Comparison of ENCODE assay signal across 2 cellular contexts in the genomic region with DNA sequence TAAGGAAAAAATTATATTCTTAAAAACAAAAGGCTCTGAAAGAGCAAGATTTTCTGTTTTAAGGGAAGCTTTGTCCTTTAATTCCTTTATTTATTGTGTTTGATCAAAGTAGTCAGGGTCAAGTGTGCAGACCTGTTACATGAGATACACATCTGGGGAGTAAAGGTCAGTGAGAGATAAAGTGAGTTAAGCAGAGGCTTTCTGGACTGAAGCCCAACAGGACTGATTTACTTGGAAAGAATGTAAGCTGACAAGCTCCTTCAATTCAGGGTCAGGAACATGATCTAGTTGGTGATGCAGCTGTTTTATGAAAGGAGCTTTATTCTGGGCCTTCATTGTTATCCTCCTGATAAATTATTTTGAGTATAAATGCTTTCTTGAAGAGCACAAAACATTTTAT.
A peak's percentile ranks its signal among the peaks of the same experiment; 100 is the strongest.
TF ChIP-seq lines count a peak whose summit lies in the region.

No MANE protein-coding gene starts in this region.

TF ChIP-seq in IMR-90, 13 proteins besides CTCF, POLR2A, EP300 and RAD21:
- no peak for TF ChIP-seq MXI1 (IDR thresholded peaks at IDR 0.05; ENCODE audit: borderline replicate concordance, low read depth, low read length)
- no peak for TF ChIP-seq MAZ (IDR thresholded peaks at IDR 0.05; ENCODE audit: borderline replicate concordance, low read depth, low read length)
- no peak for TF ChIP-seq RFX5 (IDR thresholded peaks at IDR 0.05; ENCODE audit: low read depth, low read length)
- TF ChIP-seq RCOR1 (IDR thresholded peaks at IDR 0.05; ENCODE audit: insufficient replicate concordance, low read length) = no peak
- no peak for TF ChIP-seq NFE2L2 (IDR thresholded peaks at IDR 0.05; ENCODE audit: low read depth, low read length)
TF ChIP-seq in IMR-90: peak in this region for 0.

TF ChIP-seq in HepG2, 621 proteins besides CTCF, POLR2A, EP300 and RAD21:
- TF ChIP-seq ZBTB7A (CRISPR knock-in tag; IDR thresholded peaks at IDR 0.05) (no peak), ZNF629 (CRISPR knock-in tag; conservative IDR thresholded peaks at IDR 0.05) (no peak), ZSCAN12 (CRISPR knock-in tag; IDR thresholded peaks at IDR 0.05) (no peak), EHMT2 (IDR thresholded peaks at IDR 0.05; ENCODE audit: borderline replicate concordance, low read depth, low read length) (no peak), HOMEZ (CRISPR knock-in tag; IDR thresholded peaks at IDR 0.05; ENCODE audit: low read depth) (no peak), ZNF7 (CRISPR knock-in tag; IDR thresholded peaks at IDR 0.05) (no peak), ZFP90 (CRISPR knock-in tag; IDR thresholded peaks at IDR 0.05; ENCODE audit: borderline replicate concordance) (no peak), POLR2G (IDR thresholded peaks at IDR 0.05; ENCODE audit: low read depth, low read length) (no peak), KLF12 (CRISPR knock-in tag; IDR thresholded peaks at IDR 0.05; ENCODE audit: borderline replicate concordance) (no peak), JUND (CRISPR knock-in tag; IDR thresholded peaks at IDR 0.05) (no peak), NCOA5 (CRISPR knock-in tag; IDR thresholded peaks at IDR 0.05) (no peak), DMAP1 (CRISPR knock-in tag; IDR thresholded peaks at IDR 0.05) (no peak), PHF5A (CRISPR knock-in tag; IDR thresholded peaks at IDR 0.05; ENCODE audit: low read depth, unreplicated experiment) (no peak), ZNF430 (CRISPR knock-in tag; IDR thresholded peaks at IDR 0.05) (no peak), HNF4A (CRISPR knock-in tag; IDR thresholded peaks at IDR 0.05) (peak; percentile 35; the same call in 1 of the 2 replicates), GABPB1 (CRISPR knock-in tag; IDR thresholded peaks at IDR 0.05) (no peak), HMG20A (CRISPR knock-in tag; IDR thresholded peaks at IDR 0.05; ENCODE audit: borderline replicate concordance) (peak; percentile 18; the same call in 1 of the 2 replicates), PAF1 (CRISPR knock-in tag; IDR thresholded peaks at IDR 0.05) (no peak), FOXP4 (CRISPR knock-in tag; IDR thresholded peaks at IDR 0.05) (no peak), BRCA1 (CRISPR knock-in tag; IDR thresholded peaks at IDR 0.05) (no peak), ZNF331 (CRISPR knock-in tag; IDR thresholded peaks at IDR 0.05) (no peak), DZIP1 (CRISPR knock-in tag; IDR thresholded peaks at IDR 0.05) (no peak), GATAD2A (CRISPR knock-in tag; IDR thresholded peaks at IDR 0.05) (no peak), NFE2L2 (IDR thresholded peaks at IDR 0.05; ENCODE audit: low read length) (no peak), ZSCAN29 (CRISPR knock-in tag; conservative IDR thresholded peaks at IDR 0.05) (no peak), NR2F6 (IDR thresholded peaks at IDR 0.05) (0 out of 2 replicates have a peak, but pooled peaks have one; percentile 20), NR2F6 (CRISPR knock-in tag; IDR thresholded peaks at IDR 0.05) (no peak), FUBP1 (CRISPR knock-in tag; IDR thresholded peaks at IDR 0.05; ENCODE audit: borderline replicate concordance) (no peak), KDM3A (CRISPR knock-in tag; IDR thresholded peaks at IDR 0.05; ENCODE audit: low read depth) (no peak), HDAC1 (CRISPR knock-in tag; IDR thresholded peaks at IDR 0.05) (no peak), SRSF4 (IDR thresholded peaks at IDR 0.05; ENCODE audit: low read depth, low read length, poor library complexity, severe bottlenecking) (no peak), BCL6 (CRISPR knock-in tag; IDR thresholded peaks at IDR 0.05) (peak; percentile 43; the same call in 1 of the 2 replicates), ZKSCAN8 (CRISPR knock-in tag; IDR thresholded peaks at IDR 0.05; ENCODE audit: borderline replicate concordance) (no peak), RARA (CRISPR knock-in tag; IDR thresholded peaks at IDR 0.05) (0 out of 2 replicates have a peak, but pooled peaks have one; percentile 16), ZNF792 (CRISPR knock-in tag; IDR thresholded peaks at IDR 0.05) (peak; percentile 95), JDP2 (CRISPR knock-in tag; IDR thresholded peaks at IDR 0.05; ENCODE audit: borderline replicate concordance) (no peak), ZNF703 (CRISPR knock-in tag; IDR thresholded peaks at IDR 0.05; ENCODE audit: borderline replicate concordance) (no peak)
- TF ChIP-seq, protein P1, sequence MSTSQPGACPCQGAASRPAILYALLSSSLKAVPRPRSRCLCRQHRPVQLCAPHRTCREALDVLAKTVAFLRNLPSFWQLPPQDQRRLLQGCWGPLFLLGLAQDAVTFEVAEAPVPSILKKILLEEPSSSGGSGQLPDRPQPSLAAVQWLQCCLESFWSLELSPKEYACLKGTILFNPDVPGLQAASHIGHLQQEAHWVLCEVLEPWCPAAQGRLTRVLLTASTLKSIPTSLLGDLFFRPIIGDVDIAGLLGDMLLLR (CRISPR knock-in tag; IDR thresholded peaks at IDR 0.05) = no peak
- TF ChIP-seq, protein P2, sequence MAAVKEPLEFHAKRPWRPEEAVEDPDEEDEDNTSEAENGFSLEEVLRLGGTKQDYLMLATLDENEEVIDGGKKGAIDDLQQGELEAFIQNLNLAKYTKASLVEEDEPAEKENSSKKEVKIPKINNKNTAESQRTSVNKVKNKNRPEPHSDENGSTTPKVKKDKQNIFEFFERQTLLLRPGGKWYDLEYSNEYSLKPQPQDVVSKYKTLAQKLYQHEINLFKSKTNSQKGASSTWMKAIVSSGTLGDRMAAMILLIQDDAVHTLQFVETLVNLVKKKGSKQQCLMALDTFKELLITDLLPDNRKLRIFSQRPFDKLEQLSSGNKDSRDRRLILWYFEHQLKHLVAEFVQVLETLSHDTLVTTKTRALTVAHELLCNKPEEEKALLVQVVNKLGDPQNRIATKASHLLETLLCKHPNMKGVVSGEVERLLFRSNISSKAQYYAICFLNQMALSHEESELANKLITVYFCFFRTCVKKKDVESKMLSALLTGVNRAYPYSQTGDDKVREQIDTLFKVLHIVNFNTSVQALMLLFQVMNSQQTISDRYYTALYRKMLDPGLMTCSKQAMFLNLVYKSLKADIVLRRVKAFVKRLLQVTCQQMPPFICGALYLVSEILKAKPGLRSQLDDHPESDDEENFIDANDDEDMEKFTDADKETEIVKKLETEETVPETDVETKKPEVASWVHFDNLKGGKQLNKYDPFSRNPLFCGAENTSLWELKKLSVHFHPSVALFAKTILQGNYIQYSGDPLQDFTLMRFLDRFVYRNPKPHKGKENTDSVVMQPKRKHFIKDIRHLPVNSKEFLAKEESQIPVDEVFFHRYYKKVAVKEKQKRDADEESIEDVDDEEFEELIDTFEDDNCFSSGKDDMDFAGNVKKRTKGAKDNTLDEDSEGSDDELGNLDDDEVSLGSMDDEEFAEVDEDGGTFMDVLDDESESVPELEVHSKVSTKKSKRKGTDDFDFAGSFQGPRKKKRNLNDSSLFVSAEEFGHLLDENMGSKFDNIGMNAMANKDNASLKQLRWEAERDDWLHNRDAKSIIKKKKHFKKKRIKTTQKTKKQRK (IDR thresholded peaks at IDR 0.05; ENCODE audit: low read length) = no peak
